ENCODE assay signal across 8 cellular contexts in the genomic region with DNA sequence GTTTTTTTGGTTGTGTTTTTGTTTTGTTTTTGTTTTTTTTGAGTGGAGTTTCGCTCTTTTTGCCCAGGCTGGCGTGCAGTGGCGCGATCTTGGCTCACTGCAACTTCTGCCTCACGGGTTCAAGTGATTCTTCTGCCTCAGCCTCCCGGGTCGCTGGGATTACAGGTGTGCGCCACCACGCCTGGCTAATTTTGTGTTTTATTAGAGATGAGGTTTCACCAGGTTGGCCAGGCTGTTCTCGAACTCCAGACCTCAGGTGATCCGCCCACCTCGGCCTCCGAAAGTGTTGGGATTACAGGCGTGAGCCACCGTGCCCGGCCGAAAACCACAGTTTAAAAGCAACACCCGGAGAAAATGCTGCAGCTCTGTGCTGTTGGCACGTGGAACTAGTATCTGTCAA. TPM values are rescaled to one million over a fixed set of nuclear protein-coding genes. Genes with fewer than 3 reads are reported as not detected.
DNase-seq lines count a peak whose midpoint lies in the region; FAIRE-seq and TF ChIP-seq lines count a peak whose summit lies in the region.
"Not testable (repeated sequence)": the region's sequence is repeated elsewhere in the genome, so short reads cannot be mapped to it uniquely, and the experiment has no call there.

No MANE protein-coding gene starts in this region.

- TF ChIP-seq POLR2A in testis (IDR thresholded peaks at IDR 0.05): not testable (repeated sequence)

- not testable (repeated sequence) for H3K9me3 Mint-ChIP-seq in astrocyte (ENCODE audit: unreplicated experiment)

- not testable (repeated sequence) for H3K4me3 Mint-ChIP-seq in astrocyte (ENCODE audit: unreplicated experiment)

- not testable (repeated sequence) for H3K27me3 Mint-ChIP-seq in astrocyte (ENCODE audit: low read depth, unreplicated experiment)

- not testable (repeated sequence) for H3K18ac ChIP-seq in trophoblast cell (ENCODE audit: low read length)

- not testable (repeated sequence) for H4K91ac ChIP-seq in trophoblast cell (ENCODE audit: low read depth, low read length)

- H2BK120ac ChIP-seq in trophoblast cell (ENCODE audit: insufficient read depth, low read length, poor library complexity): not testable (repeated sequence)

- not testable (repeated sequence) for H3K9me3 ChIP-seq in HUES48 (ENCODE audit: control insufficient read depth, insufficient read depth, low read length); SK-N-MC (ENCODE audit: low read depth, low read length); astrocyte (ENCODE audit: insufficient read depth, low read depth, low read length); fibroblast of lung (ENCODE audit: control insufficient read depth, insufficient read depth, low read depth, low read length); liver (ENCODE audit: control insufficient read depth in 4 of 4, low read length in 3 of 4); trophoblast cell (ENCODE audit: insufficient read depth, low read depth, low read length); testis

- WGBS in liver: 90% methylated on average over 19 of the region's 19 CpGs
- no CpG with 5 or more reads among the region's 19 CpGs for WGBS in trophoblast cell (ENCODE audit: extremely low coverage, insufficient coverage, insufficient read length)
- WGBS in testis, 2 donors: 60 to 79% methylated on average over 19 of the region's 19 CpGs

- not testable (repeated sequence) for H2AFZ ChIP-seq in astrocyte (ENCODE audit: low read depth, low read length); fibroblast of lung (ENCODE audit: low read length); trophoblast cell (ENCODE audit: insufficient read depth, low read length, poor library complexity)

- H3K79me2 ChIP-seq in astrocyte (ENCODE audit: insufficient read depth, low read length) (peaks cover 57% of the 10 kb centered on the region), fibroblast of lung (ENCODE audit: control insufficient read depth, insufficient read depth, low read length) (peaks cover 53% of the 10 kb centered on the region), trophoblast cell (ENCODE audit: control insufficient read depth, insufficient read depth, low read length, poor library complexity) (peaks cover 16% of the 10 kb centered on the region)

- not testable (repeated sequence) for H3K27ac ChIP-seq in HUES48 (ENCODE audit: low read depth, low read length); SK-N-MC; astrocyte (ENCODE audit: low read depth, low read length); fibroblast of lung (ENCODE audit: insufficient read depth, low read length); trophoblast cell (ENCODE audit: low read depth, low read length)
- H3K27ac ChIP-seq in liver (ENCODE audit: low read depth in 1 of 2, low read length in 2 of 2) (peak overlapping the region; percentile 12 to 95), testis (peak overlapping the region in 1 of 2 donors; percentile 92)

- H3K36me3 Mint-ChIP-seq in astrocyte (ENCODE audit: low read depth, unreplicated experiment): not testable (repeated sequence)

- not testable (repeated sequence) for H3K27me3 ChIP-seq in BJ (ENCODE audit: control insufficient read depth, insufficient read depth, low read length); HUES48 (ENCODE audit: control insufficient read depth, insufficient read depth, low read length); astrocyte (ENCODE audit: insufficient read depth, low read length); fibroblast of lung (ENCODE audit: control insufficient read depth, insufficient read depth, low read length); liver (ENCODE audit: control insufficient read depth in 4 of 4, insufficient read depth in 4 of 4, low read length in 3 of 4); trophoblast cell (ENCODE audit: insufficient read depth, low read length); testis

- not testable (repeated sequence) for TF ChIP-seq RAD21 in liver (IDR thresholded peaks at IDR 0.05)

- peaks cover 11% of the 10 kb centered on the region for H3K4me1 Mint-ChIP-seq in astrocyte (ENCODE audit: low read depth, unreplicated experiment)

- peaks cover 43% of the 10 kb centered on the region for H4K20me1 ChIP-seq in astrocyte (ENCODE audit: insufficient read depth, low read length)
- not testable (repeated sequence) for H4K20me1 ChIP-seq in fibroblast of lung (ENCODE audit: control insufficient read depth, extremely low read depth, insufficient read depth, low read length)

- H3K4me2 ChIP-seq in astrocyte (ENCODE audit: low read length): peak overlapping the region; percentile 87
- H3K4me2 ChIP-seq in fibroblast of lung (ENCODE audit: extremely low read depth, insufficient read depth, low read length): peak overlapping the region; percentile 66
- H3K4me2 ChIP-seq in trophoblast cell (ENCODE audit: low read length): not testable (repeated sequence)

- not testable (repeated sequence) for H3K4me1 ChIP-seq in HUES48 (ENCODE audit: control insufficient read depth, insufficient read depth, low read length); fibroblast of lung (ENCODE audit: control insufficient read depth, extremely low read depth, insufficient read depth, low read length); trophoblast cell (ENCODE audit: control insufficient read depth in 1 of 2, insufficient read depth in 2 of 2, low read length in 2 of 2); testis
- H3K4me1 ChIP-seq in astrocyte (ENCODE audit: insufficient read depth, low read length) (peaks cover 13% of the 10 kb centered on the region), liver (ENCODE audit: control insufficient read depth in 4 of 4, insufficient read depth in 4 of 4, low read length in 3 of 4) (peaks cover 4 to 22% (median 10%) of the 10 kb centered on the region in 4 donors)

- TF ChIP-seq CTCF in BJ (IDR thresholded peaks at IDR 0.05; ENCODE audit: insufficient read depth, low read depth, low read length); astrocyte (IDR thresholded peaks at IDR 0.05; ENCODE audit: insufficient read depth, low read depth, low read length); fibroblast of lung (conservative IDR thresholded peaks at IDR 0.05 in 1 of 2, IDR thresholded peaks at IDR 0.05 in 1 of 2; ENCODE audit: low read depth in 1 of 2, low read length in 2 of 2); liver (IDR thresholded peaks at IDR 0.05; ENCODE audit: low read depth, low read length, missing input control); testis (IDR thresholded peaks at IDR 0.05): not testable (repeated sequence)

- H3K23ac ChIP-seq in trophoblast cell (ENCODE audit: low read length): not testable (repeated sequence)

- DNase-seq in BJ (ENCODE audit: low read depth); SK-N-MC (ENCODE audit: low read depth, low spot score); astrocyte (ENCODE audit: low read depth); fibroblast of lung (ENCODE audit: low read depth in 2 of 2); trophoblast cell; testis: not testable (repeated sequence)

- H3K4me3 ChIP-seq in BJ (ENCODE audit: low read depth, low read length) (peak overlapping the region; percentile 74), HUES48 (ENCODE audit: low read depth, low read length) (peak overlapping the region; percentile 93), SK-N-MC (peak overlapping the region; percentile 99), fibroblast of lung (replicated peaks in 1 of 4; ENCODE audit: control extremely low read depth in 1 of 4, insufficient read depth in 1 of 4, low read depth in 3 of 4, low read length in 4 of 4) (peak overlapping the region; percentile 77 to 100 (median 89)), liver (ENCODE audit: low read depth in 1 of 3, low read length in 3 of 3) (peak overlapping the region; percentile 86 to 96 (median 92)), testis (peak overlapping the region; percentile 90 to 97)
- H3K4me3 ChIP-seq in astrocyte (ENCODE audit: insufficient read depth, low read depth, low read length); trophoblast cell (ENCODE audit: low read depth, low read length): not testable (repeated sequence)

- H2AK5ac ChIP-seq in trophoblast cell (ENCODE audit: low read length): not testable (repeated sequence)

- POLR2A ChIA-PET in BJ (lab: Charles Lee): not testable (repeated sequence)

- H2BK12ac ChIP-seq in trophoblast cell (ENCODE audit: low read length): not testable (repeated sequence)

- intact Hi-C loops in testis (cut with DNase I; ENCODE audit: low total_unique reads): not testable (repeated sequence)

- not testable (repeated sequence) for H3K36me3 ChIP-seq in BJ (ENCODE audit: control insufficient read depth, insufficient read depth, low read length); astrocyte (ENCODE audit: insufficient read depth, low read length); fibroblast of lung (ENCODE audit: control insufficient read depth, insufficient read depth, low read length); liver (ENCODE audit: control insufficient read depth in 4 of 4, insufficient read depth in 3 of 4, low read depth in 1 of 4, low read length in 3 of 4); trophoblast cell (ENCODE audit: control insufficient read depth in 1 of 2, insufficient read depth in 2 of 2, low read length in 2 of 2); testis (ENCODE audit: low read depth, missing control alignments)
- H3K36me3 ChIP-seq in HUES48 (ENCODE audit: control insufficient read depth, insufficient read depth, low read length) (peaks cover 14% of the 10 kb centered on the region), SK-N-MC (ENCODE audit: insufficient read depth, low read length) (peaks cover 45% of the 10 kb centered on the region)

- H3K79me1 ChIP-seq in trophoblast cell (ENCODE audit: low read length): not testable (repeated sequence)

- not testable (repeated sequence) for H4K12ac ChIP-seq in trophoblast cell (ENCODE audit: low read depth, low read length)

- FAIRE-seq in astrocyte (lab: Jason Lieb, UNC): not testable (repeated sequence)

- not testable (repeated sequence) for H2BK5ac ChIP-seq in trophoblast cell (ENCODE audit: low read depth, low read length, poor library complexity)

- peak overlapping the region; percentile 71 for H3K4ac ChIP-seq in trophoblast cell (ENCODE audit: low read depth, low read length)

- peak overlapping the region; percentile 27 for H3K27ac Mint-ChIP-seq in astrocyte (ENCODE audit: unreplicated experiment)

- H4K8ac ChIP-seq in trophoblast cell (ENCODE audit: low read depth, low read length): not testable (repeated sequence)

- not testable (repeated sequence) for H3K9ac ChIP-seq in HUES48 (ENCODE audit: low read depth, low read length); astrocyte (ENCODE audit: low read length); fibroblast of lung (ENCODE audit: insufficient read depth, low read length); liver (ENCODE audit: low read depth in 1 of 2, low read length in 2 of 2); trophoblast cell (ENCODE audit: low read length)
- H3K9ac ChIP-seq in SK-N-MC (ENCODE audit: insufficient read length): peak overlapping the region; percentile 99

- peak overlapping the region; percentile 11 for H3K14ac ChIP-seq in trophoblast cell (ENCODE audit: low read length)

- CTCF ChIA-PET in BJ (lab: Yijun Ruan, JAX): interaction anchor here (0.6 to 1.1 kb wide), 3 partner anchors 11 to 807 kb away, joined by 3 to 4 read pairs (median 4); no protein-coding TSS in a partner anchor

RNA-seq across cellular contexts. Expression of a gene that starts 1.2 kb away (rescaled TPM):
- polyA plus RNA-seq in BJ (2011; rRNA removed) (7.4 and 15.8 TPM in 2 replicates), fibroblast of lung (14.2 and 23.6 TPM in 2 replicates), liver (10 to 100 TPM in 1 of 2 donors, 1 to 10 TPM in 1; 1.4 to 10.0 TPM), testis (ENCODE audit: insufficient read depth, low read depth, low replicate concordance) (43.3 TPM)
- 19.5 and 26.1 TPM in 2 replicates for polyA minus RNA-seq in BJ (2011; rRNA and poly(A)+ RNA removed)
- total RNA-seq in astrocyte (38.5 and 41.1 TPM in 2 replicates), fibroblast of lung (29.5 and 41.0 TPM in 2 replicates), liver (10 to 100 TPM; 33.1 to 56.5 TPM), testis (100 to 1,000 TPM in 1 of 2 donors, 10 to 100 TPM in 1; 96.2 to 110 TPM)
- polyA plus RNA-seq in fibroblast of lung (2012): 5.3 and 5.7 TPM in 2 replicates
- 13.2 and 14.6 TPM in 2 replicates for polyA minus RNA-seq in fibroblast of lung (ENCODE audit: low replicate concordance)
- 16.1 and 17.2 TPM in 2 replicates for polyA plus RNA-seq in trophoblast cell (2013)

RNA-seq across cellular contexts. Expression of a gene that starts 22.8 kb away (rescaled TPM):
- polyA plus RNA-seq in BJ (2011; rRNA removed): 5.1 and 7.9 TPM in 2 replicates
- polyA minus RNA-seq in BJ (2011; rRNA and poly(A)+ RNA removed): 10.4 and 12.5 TPM in 2 replicates
- 17.9 and 19.3 TPM in 2 replicates for total RNA-seq in astrocyte
- total RNA-seq in fibroblast of lung: 1.0 and 2.5 TPM in 2 replicates
- 1.4 and 2.4 TPM in 2 replicates for polyA plus RNA-seq in fibroblast of lung
- polyA plus RNA-seq in fibroblast of lung (2012): 0.63 and 1.5 TPM in 2 replicates
- polyA minus RNA-seq in fibroblast of lung (ENCODE audit: low replicate concordance): 5.3 and 10.8 TPM in 2 replicates
- 10 to 100 TPM in 1 of 2 donors, 1 to 10 TPM in 1; 6.8 to 14.9 TPM for total RNA-seq in liver
- polyA plus RNA-seq in liver: 1 to 10 TPM; 2.8 to 4.1 TPM
- 18.1 and 20.1 TPM in 2 replicates for polyA plus RNA-seq in trophoblast cell (2013)
- total RNA-seq in testis: 10 to 100 TPM; 12.7 to 20.1 TPM
- polyA plus RNA-seq in testis (ENCODE audit: insufficient read depth, low read depth, low replicate concordance): 7.6 TPM
